In the genomic region with DNA sequence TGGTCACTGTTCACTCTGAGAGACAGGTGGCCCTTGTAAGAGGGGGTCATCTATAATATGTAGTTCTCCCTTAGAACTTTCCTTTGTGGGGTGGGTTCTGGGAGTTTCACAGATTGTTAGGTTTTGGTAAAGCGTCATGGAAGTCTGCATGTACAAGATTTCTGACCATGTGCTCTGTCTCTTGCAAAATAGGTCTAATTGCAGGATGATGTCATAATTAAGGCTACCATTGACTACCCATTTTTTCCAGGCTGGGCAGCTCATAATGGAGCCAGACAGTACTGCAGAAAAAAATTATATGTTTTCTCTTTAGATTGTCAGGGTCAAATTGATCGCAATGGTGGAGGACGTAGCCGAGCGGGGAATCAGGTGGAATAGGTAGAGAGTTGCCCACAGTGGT, we compare ENCODE assay signal across 30 cellular contexts. TPM values are rescaled to one million over a fixed set of nuclear protein-coding genes. Genes with fewer than 3 reads are reported as not detected.
A peak's percentile ranks its signal among the peaks of the same experiment; 100 is the strongest.
DNase-seq lines count a peak whose midpoint lies in the region; ATAC-seq, FAIRE-seq and TF ChIP-seq lines count a peak whose summit lies in the region.
"Had no signal": no experiment of that assay in that cellular context is flagged by ENCODE, and none has a peak within 500 bp of the region (broad histone marks: within the 10 kb centered on the region; RNA-seq: fewer than 3 reads in every experiment).

No MANE protein-coding gene starts in this region.

- POLR2A ChIA-PET in HEK293 (lab: Yijun Ruan, JAX) = interaction anchor here (1.3 kb wide), 1 partner anchor 25 kb away, joined by 4 read pairs; the partner anchor contains the start of gene CCDC69
- POLR2A ChIA-PET in K562 (lab: Yijun Ruan, JAX) = no interaction called here

- peak overlapping the region; percentile 58 for H3K27ac Mint-ChIP-seq in nephron progenitor cell

- ATAC-seq in K562 (no peak), HG02981 (IDR thresholded peaks at IDR 0.05; ENCODE audit: unreplicated experiment) (no peak)
- ATAC-seq: Panc1 had no signal

- FAIRE-seq in K562 (lab: Jason Lieb, UNC) = no peak
- FAIRE-seq: GM18507 had no signal

- no peak overlapping the region for H3K4me3 ChIP-seq in HEK293 (ENCODE audit: low read depth, low read length)
- no peak overlapping the region for H3K4me3 ChIP-seq in K562

- H3K9me3 ChIP-seq in HEK293 (ENCODE audit: control insufficient read depth, insufficient read depth, low read depth, low read length) = no peaks in the 10 kb centered on the region
- H3K9me3 ChIP-seq in K562 (replicated peaks; ENCODE audit: control insufficient read depth, insufficient read depth, low read depth, low read length) = no peaks in the 10 kb centered on the region

- H3K27ac ChIP-seq in HEK293 (ENCODE audit: extremely low read depth, low read depth, low read length) = no peak overlapping the region
- no peak overlapping the region for H3K27ac ChIP-seq in K562 (ENCODE audit: extremely low read depth, low read depth, low read length)
- H3K27ac ChIP-seq: RWPE1 had no signal

- TF ChIP-seq POLR2A in K562 (conservative IDR thresholded peaks at IDR 0.05) = no peak

- H4K20me1 ChIP-seq in K562 (replicated peaks; ENCODE audit: control insufficient read depth, insufficient read depth, low read length) = no peaks in the 10 kb centered on the region

- BruUV-seq in K562 (replicated peaks; lab: Mats Ljungman, UMichigan) = no TSS peak

- no peak for TF ChIP-seq RAD21 in K562 (CRISPR knock-in tag; conservative IDR thresholded peaks at IDR 0.05 in 1 of 2, IDR thresholded peaks at IDR 0.05 in 1 of 2)

- no peak overlapping the region for H3K9ac ChIP-seq in K562 (ENCODE audit: insufficient read depth in 1 of 2, low read depth in 2 of 2, low read length in 2 of 2)

- in situ Hi-C loops in K562 (cut with MboI) = no loop called here

- no peak for TF ChIP-seq EP300 in K562 (IDR thresholded peaks at IDR 0.05; ENCODE audit: low read length)

- peaks cover 57% of the 10 kb centered on the region for H3K4me1 Mint-ChIP-seq in nephron progenitor cell

- CTCF ChIA-PET in HEK293 (lab: Yijun Ruan, JAX) = no interaction called here
- CTCF ChIA-PET in K562 (lab: Yijun Ruan, JAX; ENCODE audit: low intra/inter-chr PET ratio) = no interaction called here

- H3K27me3 Mint-ChIP-seq in nephron progenitor cell (ENCODE audit: low read depth, poor library complexity) = peaks cover 26% of the 10 kb centered on the region
- H3K27me3 Mint-ChIP-seq: CD8-positive, alpha-beta memory T cell had no signal

- H3K36me3 ChIP-seq in HEK293 (ENCODE audit: control insufficient read depth in 2 of 2, insufficient read depth in 1 of 2, low read length in 2 of 2) (no peaks in the 10 kb centered on the region), K562 (ENCODE audit: control insufficient read depth, insufficient read depth, low read length) (no peaks in the 10 kb centered on the region)

- no peak overlapping the region for H2AFZ ChIP-seq in K562 (ENCODE audit: low read depth, low read length)

- H3K27me3 ChIP-seq in K562 (ENCODE audit: control insufficient read depth in 2 of 2, insufficient read depth in 2 of 2, low read length in 2 of 2) = no peaks in the 10 kb centered on the region

- H3K4me1 ChIP-seq in HEK293 (ENCODE audit: control insufficient read depth, insufficient read depth, low read length) (peaks cover 3% of the 10 kb centered on the region; the same call in 1 of the 2 replicates), K562 (replicated peaks in 1 of 2; ENCODE audit: control insufficient read depth in 2 of 2, insufficient read depth in 2 of 2, low read length in 2 of 2) (peaks cover 9 to 14% of the 10 kb centered on the region in 2 experiments)

- H3K9me1 ChIP-seq in K562 (ENCODE audit: control insufficient read depth, insufficient read depth, low read length) = no peaks in the 10 kb centered on the region

- peak; percentile 65 for DNase-seq in NOMO-1 treated with DMSO at 0.1 percent for 48 hours (lab: John Stamatoyannopoulos, UW; ENCODE audit: unreplicated experiment)
- DNase-seq in K562 (ENCODE audit: extremely low read depth in 1 of 4, low spot score in 3 of 4) = no peak
- DNase-seq in nephron progenitor cell = no peak
- DNase-seq in putamen (ENCODE audit: low spot score) = no peak
- DNase-seq in hepatic stellate cell (ENCODE audit: low spot score) = no peak
- no peak for DNase-seq in amniotic stem cell (lab: John Stamatoyannopoulos, UW)
- DNase-seq: C1 segment of cervical spinal cord; CD8-positive, alpha-beta memory T cell; DMS79 treated with DMSO at 0.1 percent for 48 hours; H7; KBM-7; NCI-H1092; NCI-H1417 treated with DMSO at 0.1 percent for 48 hours; NCI-H1694 treated with DMSO at 0.1 percent for 48 hours; NCI-H2081; NCI-H2171; NCI-H345; NK-92 treated with Interleukin-12 subunit alpha and Interleukin-12 subunit beta, amount 100 ng/mL, for 24 hours; SHP77 had no signal

- no peak overlapping the region for H3K4me3 Mint-ChIP-seq in nephron progenitor cell

- TF ChIP-seq CTCF in HEK293 (tag by site-specific recombination; IDR thresholded peaks at IDR 0.05) (no peak), K562 (IDR thresholded peaks at IDR 0.05 in 2 of 3, conservative IDR thresholded peaks at IDR 0.05 in 1 of 3; ENCODE audit: insufficient read depth in 2 of 3, low read depth in 1 of 3, low read length in 3 of 3) (no peak), nephron progenitor cell (IDR thresholded peaks at IDR 0.05) (no peak)

- intact Hi-C loops in K562 (cut with micrococcal nuclease) = no loop called here

- H3K4me2 ChIP-seq in K562 (ENCODE audit: insufficient read depth, low read length) = no peak overlapping the region

- no peaks in the 10 kb centered on the region for H3K36me3 Mint-ChIP-seq in nephron progenitor cell (ENCODE audit: low read depth)

- peaks cover 3% of the 10 kb centered on the region; the same call in 2 of the 3 replicates for H3K79me2 ChIP-seq in K562 (ENCODE audit: control insufficient read depth, insufficient read depth, low read length)

- H3K9me3 Mint-ChIP-seq in nephron progenitor cell = no peaks in the 10 kb centered on the region
- H3K9me3 Mint-ChIP-seq: CD8-positive, alpha-beta memory T cell had no signal

- WGBS in K562 (ENCODE audit: insufficient coverage, low coverage, missing lambda C conversion rate) = 70% methylated on average over 5 of the region's 5 CpGs

TF ChIP-seq in K562, 482 proteins besides CTCF, POLR2A, EP300 and RAD21 (continues in another document):
- no peak for TF ChIP-seq E2F3 (CRISPR knock-in tag; IDR thresholded peaks at IDR 0.05)

RNA-seq across cellular contexts. Expression of gene GM2A, which starts 3.7 kb away (rescaled TPM):
- 6.6 and 8.0 TPM in 2 replicates for total RNA-seq in K562 (2011; cell fraction: chromatin; rRNA removed; ENCODE audit: low replicate concordance)
- total RNA-seq in K562 (2011; cell fraction: nucleolus; rRNA removed) = 8.3 and 9.7 TPM in 2 replicates
- total RNA-seq in K562 (2011; cell fraction: nucleoplasm; rRNA removed) = 9.1 and 11.3 TPM in 2 replicates
- 9.9 and 12.4 TPM in 2 replicates for total RNA-seq in K562 (2014; rRNA removed)
- 11.9 and 12.3 TPM in 2 replicates for total RNA-seq in K562 (2014; rRNA removed; fragmentation: Illumina TruSeq; extraction: Trizol)
- 34.0 and 36.0 TPM in 2 replicates for total RNA-seq in K562 (2015; rRNA removed; fragmentation: Illumina TruSeq; extraction: Trizol)
- total RNA-seq in K562 (2021) = 13.2 and 14.4 TPM in 2 replicates
- 5.8 and 9.1 TPM in 2 replicates for polyA plus RNA-seq in K562 (2011; rRNA removed)
- 5.6 and 8.0 TPM in 2 replicates for polyA plus RNA-seq in K562 (2011; cell fraction: cytosol; rRNA removed)
- polyA plus RNA-seq in K562 (2011; cell fraction: nucleus; rRNA removed) = 2.5 and 3.4 TPM in 2 replicates
- polyA plus RNA-seq in K562 (2012) = 18.5 and 29.7 TPM in 2 replicates
- 10.6 and 11.1 TPM in 2 replicates for polyA plus RNA-seq in K562 (2014; fragmentation: Illumina TruSeq; extraction: Trizol)
- polyA plus RNA-seq in K562 (2014; fragmentation: Nextera tagmentation; extraction: Ambion mirVana) = 1 to 10 TPM; 7.1 to 10.0 TPM
- polyA plus RNA-seq in K562 (2014; rRNA removed) = 7.3 TPM in 2 replicates
- polyA minus RNA-seq in K562 (2011; rRNA and poly(A)+ RNA removed) = 10.4 and 13.3 TPM in 2 replicates
- 6.2 and 9.7 TPM in 2 replicates for polyA minus RNA-seq in K562 (2011; cell fraction: cytosol; rRNA and poly(A)+ RNA removed)
- polyA minus RNA-seq in K562 (2011; cell fraction: nucleus; rRNA and poly(A)+ RNA removed) = 1.2 and 3.4 TPM in 2 replicates

RNA-seq across cellular contexts. Expression of gene CCDC69, which starts 25.4 kb away (rescaled TPM):
- total RNA-seq in K562 (2011; cell fraction: chromatin; rRNA removed; ENCODE audit: low replicate concordance) = 4.2 and 7.7 TPM in 2 replicates
- 3.7 and 3.8 TPM in 2 replicates for total RNA-seq in K562 (2011; cell fraction: nucleolus; rRNA removed)
- 5.5 and 8.5 TPM in 2 replicates for total RNA-seq in K562 (2011; cell fraction: nucleoplasm; rRNA removed)
- total RNA-seq in K562 (2014; rRNA removed) (8.0 and 10.7 TPM in 2 replicates), K562 (2014; rRNA removed; fragmentation: Illumina TruSeq; extraction: Trizol) (7.2 and 7.3 TPM in 2 replicates), K562 (2015; rRNA removed; fragmentation: Illumina TruSeq; extraction: Trizol) (10.4 and 10.6 TPM in 2 replicates), K562 (2021) (7.5 and 7.6 TPM in 2 replicates)
- polyA plus RNA-seq in K562 (2011; rRNA removed) (11.5 and 12.2 TPM in 2 replicates), K562 (2014; fragmentation: Illumina TruSeq; extraction: Trizol) (9.6 and 11.1 TPM in 2 replicates), K562 (2014; fragmentation: Nextera tagmentation; extraction: Ambion mirVana) (1 to 10 TPM in 1 of 2 experiments, under 1 TPM in 1; 0.65 to 1.5 TPM), K562 (2014; rRNA removed) (6.6 and 7.2 TPM in 2 replicates)
- polyA plus RNA-seq in K562 (2011; cell fraction: cytosol; rRNA removed) = 8.8 and 11.5 TPM in 2 replicates
- 4.4 and 4.6 TPM in 2 replicates for polyA plus RNA-seq in K562 (2011; cell fraction: nucleus; rRNA removed)
- polyA plus RNA-seq in K562 (2012) = 10.4 and 12.9 TPM in 2 replicates
- polyA minus RNA-seq in K562 (2011; rRNA and poly(A)+ RNA removed) = 8.0 and 8.5 TPM in 2 replicates
- polyA minus RNA-seq in K562 (2011; cell fraction: cytosol; rRNA and poly(A)+ RNA removed) = 3.7 and 3.9 TPM in 2 replicates
- polyA minus RNA-seq in K562 (2011; cell fraction: nucleus; rRNA and poly(A)+ RNA removed) = 1.8 and 3.9 TPM in 2 replicates
- total RNA-seq: A673 had no signal

RNA-seq across cellular contexts. Expression of gene SLC36A3, which starts 54.3 kb away (rescaled TPM):
- not detected in 2 replicates for total RNA-seq in K562 (2011; cell fraction: chromatin; rRNA removed; ENCODE audit: low replicate concordance)
- total RNA-seq in K562 (2011; cell fraction: nucleolus; rRNA removed) = not detected in 2 replicates
- total RNA-seq in K562 (2011; cell fraction: nucleoplasm; rRNA removed) = not detected in 2 replicates
- total RNA-seq in K562 (2014; rRNA removed) (not detected in 2 replicates), K562 (2014; rRNA removed; fragmentation: Illumina TruSeq; extraction: Trizol) (not detected in 2 replicates), K562 (2015; rRNA removed; fragmentation: Illumina TruSeq; extraction: Trizol) (not detected in 2 replicates), K562 (2021) (not detected in 2 replicates)
- polyA plus RNA-seq in K562 (2011; rRNA removed) (not detected in 2 replicates), K562 (2014; fragmentation: Illumina TruSeq; extraction: Trizol) (not detected in 2 replicates), K562 (2014; fragmentation: Nextera tagmentation; extraction: Ambion mirVana) (not detected), K562 (2014; rRNA removed) (not detected in 2 replicates)
- not detected in 2 replicates for polyA plus RNA-seq in K562 (2011; cell fraction: cytosol; rRNA removed)
- polyA plus RNA-seq in K562 (2011; cell fraction: nucleus; rRNA removed) = not detected in 2 replicates
- not detected in 2 replicates for polyA plus RNA-seq in K562 (2012)
- not detected in 2 replicates for polyA minus RNA-seq in K562 (2011; rRNA and poly(A)+ RNA removed)
- polyA minus RNA-seq in K562 (2011; cell fraction: cytosol; rRNA and poly(A)+ RNA removed) = not detected in 2 replicates
- not detected in 2 replicates for polyA minus RNA-seq in K562 (2011; cell fraction: nucleus; rRNA and poly(A)+ RNA removed)
- total RNA-seq: A673; CD8-positive, alpha-beta memory T cell; H7; HT1080; LHCN-M2; MCF 10A; OCI-LY7; SK-MEL-5 had no signal
- polyA plus RNA-seq: CD8-positive, alpha-beta memory T cell had no signal

Comparison
In these comparisons a context has a peak if more than half of its experiments do, and no peak if none do; other contexts are left out.
1. Of the 44 proteins assayed by ChIP-seq in both K562 and HEK293: peak only in K562: none; only in HEK293: ATF2; in both: none; in neither: 43.